Comparison of ENCODE assay signal across 19 cellular contexts in the genomic region with DNA sequence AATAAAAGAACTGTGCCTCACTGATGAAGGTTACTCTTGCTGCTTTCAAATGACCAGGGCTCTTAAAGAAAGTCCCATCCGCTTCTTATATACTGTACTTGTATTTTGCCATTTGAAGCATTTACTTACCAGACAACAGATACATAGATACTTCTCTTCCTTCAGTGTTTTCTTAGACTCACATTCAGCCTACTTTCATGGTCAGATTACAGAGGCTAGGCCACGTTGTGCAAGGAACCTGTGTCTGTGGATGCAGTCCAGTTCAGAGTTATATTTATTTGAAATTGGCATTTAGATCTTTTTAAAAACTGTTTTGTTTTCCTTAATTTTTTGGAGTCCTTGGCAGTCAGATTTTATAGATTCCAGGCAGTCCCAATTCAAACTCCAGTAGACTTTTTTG. TPM values are rescaled to one million over a fixed set of nuclear protein-coding genes. Genes with fewer than 3 reads are reported as not detected.
"Had no signal": no experiment of that assay in that cellular context is flagged by ENCODE, and none has a peak within 500 bp of the region (broad histone marks: within the 10 kb centered on the region; RNA-seq: fewer than 3 reads in every experiment).

No MANE protein-coding gene starts in this region.

- H3K27ac ChIP-seq: adrenal gland, brain microvascular endothelial cell, dorsolateral prefrontal cortex, skin epidermis had no signal

- H3K27me3 Mint-ChIP-seq: naive B cell, type B pancreatic cell had no signal

- H3K4me3 Mint-ChIP-seq: endodermal cell, type B pancreatic cell had no signal

- H3K36me3 Mint-ChIP-seq: naive B cell had no signal

- H3K27me3 ChIP-seq: adrenal gland, brain microvascular endothelial cell, dorsolateral prefrontal cortex, right atrium auricular region had no signal

- H3K4me3 ChIP-seq: adrenal gland, dorsolateral prefrontal cortex, right atrium auricular region, skin epidermis had no signal

- H3K9me3 Mint-ChIP-seq: endodermal cell, naive B cell, type B pancreatic cell had no signal

- DNase-seq: adrenal gland; brain microvascular endothelial cell; cerebellar nuclear complex; dorsolateral prefrontal cortex; endodermal cell; naive B cell; nucleus accumbens; posterior cingulate gyrus; stimulated activated CD4-positive, alpha-beta T cell treated with anti-CD3 and anti-CD28 coated beads, Interleukin-15, amount 100 ng/mL, for 24 hours; stimulated activated CD4-positive, alpha-beta T cell treated with anti-CD3 and anti-CD28 coated beads, Interleukin-4, amount 100 ng/mL, for 1 hour; stimulated activated naive CD4-positive, alpha-beta T cell treated with Interleukin-2 at 50 U/mL for 16 hours; SW 1271 had no signal

- H3K9me3 ChIP-seq: adrenal gland, right atrium auricular region had no signal

- H3K27ac Mint-ChIP-seq: naive B cell, type B pancreatic cell had no signal

RNA-seq across cellular contexts. Expression of a gene that starts 22.1 kb away (rescaled TPM):
- total RNA-seq: epithelial cell of proximal tubule, lung microvascular endothelial cell, mononuclear cell, right atrium auricular region, SK-MEL-5 had no signal

RNA-seq across cellular contexts. Expression of a gene that starts 40.8 kb away (rescaled TPM):
- total RNA-seq: SK-MEL-5 had no signal
